Comparison of ENCODE assay signal across 34 cellular contexts in the genomic region with DNA sequence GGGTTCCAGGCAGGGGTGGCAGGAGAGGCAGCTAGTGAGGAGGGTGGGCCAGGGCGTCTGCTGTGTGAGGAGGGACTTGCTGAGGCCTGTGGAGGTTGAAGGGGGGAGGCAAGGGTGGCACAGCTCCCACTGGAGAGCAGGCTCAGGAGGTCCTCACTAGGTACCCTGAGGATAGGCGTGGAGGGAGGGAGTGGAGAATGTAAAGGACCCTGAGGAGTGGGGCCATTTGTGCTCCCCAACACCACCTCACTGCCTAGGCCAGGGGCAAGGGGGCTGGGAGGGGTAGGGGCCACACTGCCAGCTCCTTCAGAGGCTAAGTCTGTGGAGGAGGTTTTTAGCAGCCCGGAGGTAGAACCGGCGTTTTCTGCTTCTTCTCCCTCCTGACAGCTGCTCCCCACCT.
"Had no signal": no experiment of that assay in that cellular context is flagged by ENCODE, and none has a peak within 500 bp of the region (broad histone marks: within the 10 kb centered on the region; RNA-seq: fewer than 3 reads in every experiment).

No MANE protein-coding gene starts in this region.

- H3K36me3 ChIP-seq: breast epithelium, cardiac muscle cell, esophagus squamous epithelium, gastroesophageal sphincter, heart right ventricle, WERI-Rb-1 had no signal

- H3K4me3 Mint-ChIP-seq: activated B cell treated with CpG ODN at 0.5 μM for 24 hours; activated CD4-positive, alpha-beta memory T cell treated with anti-CD3 and anti-CD28 coated beads for 36 hours; activated CD8-positive, alpha-beta T cell treated with anti-CD3 and anti-CD28 coated beads, Interleukin-2, amount 10 ng/mL, durations not matched to agents 7 days and 5 days; activated naive CD8-positive, alpha-beta T cell; activated T-cell treated with anti-CD3 and anti-CD28 coated beads, Interleukin-2, amount 50 U/mL, for 24 hours; activated T-cell treated with anti-CD3 and anti-CD28 coated beads, Interleukin-2, amount 50 U/mL, for 72 hours; dendritic cell treated with granulocyte-macrophage colony-stimulating factor and Interleukin-4, amounts not matched to agents 40 ng/mL and 50 ng/mL, for 4 days; effector memory CD8-positive, alpha-beta T cell; T-helper 17 cell; T-helper 2 cell treated with Interferon-gamma antibody and Interleukin-4, amounts not matched to agents 5 μg/mL and 100 μg/mL, for 36 hours had no signal

- DNase-seq: activated B cell treated with CpG ODN at 0.5 μM for 24 hours; activated CD4-positive, alpha-beta memory T cell treated with anti-CD3 and anti-CD28 coated beads for 36 hours; activated CD4-positive, alpha-beta T cell treated with anti-CD3 and anti-CD28 coated beads for 48 hours; activated CD4-positive, alpha-beta T cell treated with anti-CD3 and anti-CD28 coated beads, Interleukin-2, amount 50 U/mL, for 1 hour; activated CD8-positive, alpha-beta memory T cell treated with anti-CD3 and anti-CD28 coated beads, Interleukin-2, amount 50 U/mL, for 48 hours; activated CD8-positive, alpha-beta T cell treated with anti-CD3 and anti-CD28 coated beads, Interleukin-2, amount 10 ng/mL, durations not matched to agents 7 days and 5 days; activated gamma-delta T cell; activated naive CD4-positive, alpha-beta T cell; activated naive CD4-positive, alpha-beta T cell treated with anti-CD3 and anti-CD28 coated beads, Interleukin-2, amount 50 U/mL, for 16 hours; activated T-cell treated with anti-CD3 and anti-CD28 coated beads for 4 hours; activated T-cell treated with anti-CD3 and anti-CD28 coated beads, Interleukin-2, amount 50 U/mL, for 24 hours; activated T-cell treated with anti-CD3 and anti-CD28 coated beads, Interleukin-2, amount 50 U/mL, for 72 hours; amniotic stem cell; body of pancreas; central memory CD4-positive, alpha-beta T cell; cerebellar nuclear complex; dorsolateral prefrontal cortex; effector CD4-positive, alpha-beta T cell; effector memory CD8-positive, alpha-beta T cell; erythroblast; esophagus squamous epithelium; foreskin melanocyte; heart right ventricle; T-helper 1 cell; T-helper 17 cell; T1000; WERI-Rb-1 had no signal

- H3K27ac ChIP-seq: body of pancreas, breast epithelium, cardiac muscle cell, coronary artery, esophagus squamous epithelium, gastroesophageal sphincter, heart right ventricle, WERI-Rb-1 had no signal

- H3K27me3 Mint-ChIP-seq: activated CD4-positive, alpha-beta memory T cell treated with anti-CD3 and anti-CD28 coated beads for 36 hours; activated naive CD8-positive, alpha-beta T cell; effector memory CD8-positive, alpha-beta T cell had no signal

- H3K4me3 ChIP-seq: body of pancreas, breast epithelium, cardiac muscle cell, coronary artery, dorsolateral prefrontal cortex, esophagus squamous epithelium, gastroesophageal sphincter, heart right ventricle had no signal

- H3K4me1 Mint-ChIP-seq: activated B cell treated with CpG ODN at 0.5 μM for 24 hours, T-helper 17 cell had no signal

- H3K27ac Mint-ChIP-seq: activated B cell treated with CpG ODN at 0.5 μM for 24 hours; activated CD4-positive, alpha-beta memory T cell treated with anti-CD3 and anti-CD28 coated beads for 36 hours; activated CD8-positive, alpha-beta T cell treated with anti-CD3 and anti-CD28 coated beads, Interleukin-2, amount 10 ng/mL, durations not matched to agents 7 days and 5 days; activated naive CD8-positive, alpha-beta T cell; activated T-cell treated with anti-CD3 and anti-CD28 coated beads, Interleukin-2, amount 50 U/mL, for 24 hours; activated T-cell treated with anti-CD3 and anti-CD28 coated beads, Interleukin-2, amount 50 U/mL, for 72 hours; dendritic cell treated with granulocyte-macrophage colony-stimulating factor and Interleukin-4, amounts not matched to agents 40 ng/mL and 50 ng/mL, for 4 days; effector memory CD8-positive, alpha-beta T cell; T-helper 17 cell; T-helper 2 cell treated with Interferon-gamma antibody and Interleukin-4, amounts not matched to agents 5 μg/mL and 100 μg/mL, for 36 hours had no signal

- ATAC-seq: activated CD8-positive, alpha-beta T cell treated with anti-CD3 and anti-CD28 coated beads, Interleukin-2, amount 10 ng/mL, durations not matched to agents 7 days and 5 days; activated T-cell treated with anti-CD3 and anti-CD28 coated beads, Interleukin-2, amount 50 U/mL, for 72 hours; body of pancreas; effector memory CD8-positive, alpha-beta T cell; gastroesophageal sphincter; heart right ventricle; T-helper 17 cell had no signal

- H3K36me3 Mint-ChIP-seq: activated CD4-positive, alpha-beta memory T cell treated with anti-CD3 and anti-CD28 coated beads for 36 hours; activated naive CD8-positive, alpha-beta T cell had no signal

- H3K9me3 ChIP-seq: body of pancreas, breast epithelium, esophagus squamous epithelium, gastroesophageal sphincter, heart right ventricle had no signal

- H3K27me3 ChIP-seq: body of pancreas, dorsolateral prefrontal cortex had no signal

- H3K9me3 Mint-ChIP-seq: activated B cell treated with CpG ODN at 0.5 μM for 24 hours; activated CD4-positive, alpha-beta memory T cell treated with anti-CD3 and anti-CD28 coated beads for 36 hours; activated T-cell treated with anti-CD3 and anti-CD28 coated beads, Interleukin-2, amount 50 U/mL, for 24 hours; activated T-cell treated with anti-CD3 and anti-CD28 coated beads, Interleukin-2, amount 50 U/mL, for 72 hours; dendritic cell treated with granulocyte-macrophage colony-stimulating factor and Interleukin-4, amounts not matched to agents 40 ng/mL and 50 ng/mL, for 4 days; T-helper 2 cell treated with Interferon-gamma antibody and Interleukin-4, amounts not matched to agents 5 μg/mL and 100 μg/mL, for 36 hours had no signal

- H3K4me1 ChIP-seq: body of pancreas, breast epithelium, esophagus squamous epithelium, gastroesophageal sphincter, heart right ventricle had no signal
